ENCODE assay signal across 21 cellular contexts in genomic region chr3:29091599-29092189, GRCh38.
"Had no signal": no experiment of that assay in that cellular context is flagged by ENCODE, and none has a peak within 500 bp of the region (broad histone marks: within the 10 kb centered on the region; RNA-seq: fewer than 3 reads in every experiment).

No MANE protein-coding gene starts in this region.

- H3K27me3 ChIP-seq: esophagus squamous epithelium, neutrophil, right lobe of liver, stomach, thyroid gland, upper lobe of left lung had no signal

- DNase-seq: activated CD4-positive, alpha-beta memory T cell treated with anti-CD3 and anti-CD28 coated beads, Interleukin-2, amount 10 ng/mL, durations not matched to agents 7 days and 5 days; activated CD4-positive, alpha-beta T cell treated with anti-CD3 and anti-CD28 coated beads for 4 hours; activated CD4-positive, CD25-positive, alpha-beta regulatory T cell; activated CD8-positive, alpha-beta memory T cell treated with anti-CD3 and anti-CD28 coated beads, Interleukin-2, amount 10 ng/mL, durations not matched to agents 7 days and 5 days; activated gamma-delta T cell treated with Interleukin-2 at 50 U/mL for 16 hours; caudate nucleus; effector CD4-positive, alpha-beta T cell; esophagus squamous epithelium; foreskin melanocyte; left ventricle myocardium inferior; mammary epithelial cell; nephron progenitor cell; right lobe of liver; stimulated activated CD4-positive, alpha-beta T cell treated with anti-CD3 and anti-CD28 coated beads, Interleukin-2, amount 100 ng/mL, for 48 hours; stomach; thyroid gland; upper lobe of left lung had no signal

- H3K4me3 ChIP-seq: esophagus squamous epithelium, left ventricle myocardium inferior, right lobe of liver, SK-N-MC, stomach, thyroid gland, upper lobe of left lung had no signal

- H3K9me3 ChIP-seq: esophagus squamous epithelium, neutrophil, right lobe of liver, thyroid gland, upper lobe of left lung had no signal

- H3K4me3 Mint-ChIP-seq: activated CD4-positive, alpha-beta memory T cell treated with anti-CD3 and anti-CD28 coated beads, Interleukin-2, amount 10 ng/mL, durations not matched to agents 7 days and 5 days; activated CD8-positive, alpha-beta memory T cell treated with anti-CD3 and anti-CD28 coated beads, Interleukin-2, amount 10 ng/mL, durations not matched to agents 7 days and 5 days; dendritic cell treated with granulocyte-macrophage colony-stimulating factor and Interleukin-4, amounts not matched to agents 40 ng/mL and 50 ng/mL, for 4 days; nephron progenitor cell had no signal

- H3K36me3 Mint-ChIP-seq: activated CD8-positive, alpha-beta memory T cell treated with anti-CD3 and anti-CD28 coated beads, Interleukin-2, amount 10 ng/mL, durations not matched to agents 7 days and 5 days had no signal

- H3K4me1 ChIP-seq: esophagus squamous epithelium, left ventricle myocardium inferior, right lobe of liver, stomach had no signal

- H3K36me3 ChIP-seq: esophagus squamous epithelium, left ventricle myocardium inferior, neutrophil, right lobe of liver, stomach, thyroid gland, upper lobe of left lung had no signal

- H3K27ac ChIP-seq: epithelial cell of prostate, esophagus squamous epithelium, left ventricle myocardium inferior, neutrophil, right lobe of liver, SK-N-MC, stomach, thyroid gland, upper lobe of left lung had no signal

- ATAC-seq: activated CD8-positive, alpha-beta memory T cell treated with anti-CD3 and anti-CD28 coated beads, Interleukin-2, amount 10 ng/mL, durations not matched to agents 7 days and 5 days; right lobe of liver had no signal

- H3K27me3 Mint-ChIP-seq: activated CD4-positive, alpha-beta memory T cell treated with anti-CD3 and anti-CD28 coated beads, Interleukin-2, amount 10 ng/mL, durations not matched to agents 7 days and 5 days; activated CD8-positive, alpha-beta memory T cell treated with anti-CD3 and anti-CD28 coated beads, Interleukin-2, amount 10 ng/mL, durations not matched to agents 7 days and 5 days; dendritic cell treated with granulocyte-macrophage colony-stimulating factor and Interleukin-4, amounts not matched to agents 40 ng/mL and 50 ng/mL, for 4 days had no signal

- H3K4me1 Mint-ChIP-seq: activated CD4-positive, alpha-beta memory T cell treated with anti-CD3 and anti-CD28 coated beads, Interleukin-2, amount 10 ng/mL, durations not matched to agents 7 days and 5 days; activated CD8-positive, alpha-beta memory T cell treated with anti-CD3 and anti-CD28 coated beads, Interleukin-2, amount 10 ng/mL, durations not matched to agents 7 days and 5 days had no signal

- H3K27ac Mint-ChIP-seq: activated CD4-positive, alpha-beta memory T cell treated with anti-CD3 and anti-CD28 coated beads, Interleukin-2, amount 10 ng/mL, durations not matched to agents 7 days and 5 days; activated CD8-positive, alpha-beta memory T cell treated with anti-CD3 and anti-CD28 coated beads, Interleukin-2, amount 10 ng/mL, durations not matched to agents 7 days and 5 days; dendritic cell treated with granulocyte-macrophage colony-stimulating factor and Interleukin-4, amounts not matched to agents 40 ng/mL and 50 ng/mL, for 4 days; nephron progenitor cell had no signal
